Comparison of ENCODE assay signal across 16 cellular contexts in the genomic region with DNA sequence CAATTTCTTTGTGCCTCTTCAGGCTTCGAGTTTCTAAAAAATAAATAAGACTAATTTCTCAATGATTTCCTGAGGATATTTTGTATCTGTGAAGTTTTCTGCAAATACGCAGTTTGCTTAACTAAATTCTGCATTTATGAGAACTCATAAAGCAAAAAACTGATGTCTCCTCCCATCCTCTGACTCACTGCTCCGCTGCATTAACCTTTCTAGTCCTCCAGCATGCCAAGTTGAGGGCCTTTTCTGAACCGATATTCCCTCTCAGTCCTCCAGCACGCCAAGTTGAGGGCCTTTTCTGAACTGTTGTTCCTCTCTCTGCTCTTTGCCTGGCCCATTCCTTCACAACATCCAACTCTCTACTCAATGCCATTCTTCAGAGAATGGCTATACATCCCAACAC. TPM values are rescaled to one million over a fixed set of nuclear protein-coding genes. Genes with fewer than 3 reads are reported as not detected.
DNase-seq lines count a peak whose midpoint lies in the region; ATAC-seq, FAIRE-seq and TF ChIP-seq lines count a peak whose summit lies in the region.
"Had no signal": no experiment of that assay in that cellular context is flagged by ENCODE, and none has a peak within 500 bp of the region (broad histone marks: within the 10 kb centered on the region; RNA-seq: fewer than 3 reads in every experiment).

No MANE protein-coding gene starts in this region.

- no peak overlapping the region for H3K56ac ChIP-seq in mesendoderm (ENCODE audit: low read length)

- peaks cover 47% of the 10 kb centered on the region for H3K4me1 ChIP-seq in psoas muscle
- no peaks in the 10 kb centered on the region for H3K4me1 ChIP-seq in mesendoderm (ENCODE audit: control insufficient read depth, low read depth, low read length)

- 51 to 68% (median 61%) methylated on average over 5 of the region's 5 CpGs for WGBS in psoas muscle, 3 donors
- WGBS in mesendoderm (ENCODE audit: extremely low coverage, insufficient coverage, low lambda C conversion rate), result no CpG with 5 or more reads among the region's 5 CpGs

- TF ChIP-seq CTCF in psoas muscle (IDR thresholded peaks at IDR 0.05), result no peak

- H2BK15ac ChIP-seq in mesendoderm (replicated peaks; ENCODE audit: low read depth), result no peak overlapping the region

- H3K36me3 ChIP-seq in MG63 (peaks cover 12% of the 10 kb centered on the region), psoas muscle (ENCODE audit: insufficient read depth in 1 of 2, low read depth in 1 of 2) (peaks cover 0 to 7% of the 10 kb centered on the region in 2 donors), mesendoderm (ENCODE audit: control insufficient read depth, insufficient read depth, low read length) (no peaks in the 10 kb centered on the region)

- H4K5ac ChIP-seq in mesendoderm (ENCODE audit: low read length), result no peak overlapping the region

- no peak overlapping the region for H3K4me2 ChIP-seq in mesendoderm (ENCODE audit: low read length)

- ATAC-seq in psoas muscle, result no peak

- peaks cover 3% of the 10 kb centered on the region for H3K79me2 ChIP-seq in mesendoderm (ENCODE audit: control insufficient read depth, insufficient read depth, low read length)

- H3K4me3 ChIP-seq in MG63 (no peak overlapping the region), psoas muscle (peak overlapping the region; percentile 88), mesendoderm (ENCODE audit: low read length) (no peak overlapping the region)

- no peak overlapping the region for H3K4ac ChIP-seq in mesendoderm (ENCODE audit: low read depth, low read length)

- peak overlapping the region; percentile 82 for H3K27ac ChIP-seq in psoas muscle
- H3K27ac ChIP-seq in mesendoderm (ENCODE audit: low read depth, low read length), result no peak overlapping the region

- no peak for FAIRE-seq in RCC 7860 (lab: Jason Lieb, UNC)
- FAIRE-seq: endometrium, islet of Langerhans had no signal

- DNase-seq in Daoy (ENCODE audit: low read depth), result peak; percentile 34
- DNase-seq in MG63, result peak; percentile 10
- DNase-seq in fibroblast of gingiva (ENCODE audit: low read depth), result peak; percentile 60
- DNase-seq in psoas muscle, result no peak
- DNase-seq in mesendoderm, result no peak
- DNase-seq in NCI-H774 (lab: John Stamatoyannopoulos, UW), result no peak
- no peak for DNase-seq in NOMO-1 treated with DMSO at 0.1 percent for 48 hours (lab: John Stamatoyannopoulos, UW; ENCODE audit: unreplicated experiment)
- no peak for DNase-seq in RCC 7860 (ENCODE audit: low spot score)
- DNase-seq: activated CD4-positive, CD25-positive, alpha-beta regulatory T cell treated with anti-CD3 and anti-CD28 coated beads, Interleukin-2, amount 50 U/mL, for 72 hours; activated CD8-positive, alpha-beta memory T cell treated with anti-CD3 and anti-CD28 coated beads, Interleukin-2, amount 50 U/mL, for 4 hours; midbrain; NCI-H2029 treated with DMSO at 0.1 percent for 48 hours; NCI-H524 treated with DMSO at 0.1 percent for 48 hours; stimulated activated CD4-positive, alpha-beta T cell treated with anti-CD3 and anti-CD28 coated beads, Interleukin-12 subunit alpha, Interleukin-12 subunit beta, amount 100 ng/mL, for 4 hours had no signal

- H3K18ac ChIP-seq in mesendoderm (ENCODE audit: low read length), result no peak overlapping the region

- no peaks in the 10 kb centered on the region for H3K9me3 ChIP-seq in MG63
- no peaks in the 10 kb centered on the region for H3K9me3 ChIP-seq in psoas muscle

- intact Hi-C loops in psoas muscle (cut with DNase I), result no loop called here

- H3K79me1 ChIP-seq in mesendoderm (ENCODE audit: low read length), result peaks cover 6% of the 10 kb centered on the region

- no peak overlapping the region for H2AK5ac ChIP-seq in mesendoderm (ENCODE audit: low read length)

- no peak overlapping the region for H3K9ac ChIP-seq in mesendoderm (ENCODE audit: low read length)

- H3K27me3 ChIP-seq in MG63, result no peaks in the 10 kb centered on the region
- no peaks in the 10 kb centered on the region for H3K27me3 ChIP-seq in psoas muscle (ENCODE audit: insufficient read depth in 3 of 3, low read length in 2 of 3)
- no peaks in the 10 kb centered on the region for H3K27me3 ChIP-seq in mesendoderm (ENCODE audit: insufficient read depth, low read length, poor library complexity)

- no peak overlapping the region for H2BK5ac ChIP-seq in mesendoderm (ENCODE audit: low read length)

- no peak overlapping the region for H2BK120ac ChIP-seq in mesendoderm (ENCODE audit: low read depth, low read length)

- H4K8ac ChIP-seq in mesendoderm (ENCODE audit: low read depth, low read length), result no peak overlapping the region

- H3K23ac ChIP-seq in mesendoderm (ENCODE audit: low read length), result no peak overlapping the region

RNA-seq across cellular contexts. Expression of a gene that starts 3.2 kb away (rescaled TPM):
- total RNA-seq in Daoy (2014; rRNA removed; shearing (Covaris generic)), result 22.3 and 27.9 TPM in 2 replicates
- 27.9 and 36.3 TPM in 2 replicates for total RNA-seq in MG63 (2014; rRNA removed; shearing (Covaris generic); ENCODE audit: low replicate concordance)
- 10 to 100 TPM; 22.8 to 37.2 (median 28.9) TPM for total RNA-seq in psoas muscle
- polyA plus RNA-seq in psoas muscle, result 10 to 100 TPM in 2 of 3 donors, 1 to 10 TPM in 1; 9.8 to 15.9 (median 13.2) TPM
- polyA plus RNA-seq in mesendoderm (2013, experiment 1 of 2), result 23.4 TPM
- polyA plus RNA-seq in mesendoderm (2013, experiment 2 of 2), result 26.6 TPM

Comparison
In these comparisons a context has a peak if more than half of its experiments do, and no peak if none do; other contexts are left out.
1. DNase-seq: peak in Daoy (single experiment), MG63 (single experiment) and fibroblast of gingiva (single experiment); none in psoas muscle (0 of 2), mesendoderm (single experiment), NCI-H774 (single experiment), NOMO-1 treated with DMSO at 0.1 percent for 48 hours (single experiment) and RCC 7860 (single experiment).